In the genomic region with DNA sequence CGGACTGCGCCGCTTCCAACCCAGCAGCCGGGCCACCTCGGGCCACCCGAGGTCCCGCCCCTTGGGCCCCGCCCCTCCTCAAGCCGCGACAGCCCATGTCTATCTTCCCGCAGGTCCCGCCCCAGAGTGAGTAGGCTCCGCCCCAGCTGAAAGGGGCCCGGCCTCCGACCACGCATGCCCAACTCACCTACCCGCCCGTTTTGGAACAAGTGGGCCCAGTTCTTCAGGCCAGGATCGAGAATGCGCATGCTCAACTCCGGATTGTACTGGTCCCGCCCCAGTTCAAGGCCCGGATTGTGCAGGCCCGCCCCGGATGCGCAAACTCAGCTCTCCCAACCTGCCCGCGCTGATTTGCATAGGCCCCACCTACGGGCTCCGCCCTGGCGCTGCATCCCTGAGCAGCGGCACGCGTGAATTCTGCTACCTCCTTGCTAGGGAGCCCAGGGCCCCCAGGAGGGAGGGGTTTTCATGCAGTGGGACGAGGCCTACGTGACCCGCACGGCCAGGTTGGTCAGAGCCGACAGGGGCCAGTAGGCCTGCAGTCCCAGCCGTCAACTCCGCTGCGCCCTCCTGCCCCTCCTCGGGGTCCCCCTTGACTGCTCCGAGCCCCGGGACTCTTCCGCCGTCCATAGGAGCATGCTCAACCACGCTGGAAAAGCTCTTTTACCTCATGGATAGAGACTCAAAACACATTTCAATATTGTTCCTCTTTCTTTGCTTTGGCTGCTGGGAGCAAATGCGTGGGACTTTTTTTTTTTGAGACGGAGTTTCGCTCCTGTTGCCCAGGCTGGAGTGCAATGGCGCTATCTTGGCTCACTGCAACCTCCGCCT, we compare ENCODE assay signal across 1 cellular context.
TF ChIP-seq lines count a peak whose summit lies in the region.

PFKFB4 (minus strand) TSS at position 8 of the 831 bp plus-strand sequence. CDS start 26 bp downstream, outside the sequence.

TF ChIP-seq in HepG2, 621 proteins besides CTCF, POLR2A, EP300 and RAD21 (continued from another document and continues in another):
- TF ChIP-seq FOXC1 (CRISPR knock-in tag; IDR thresholded peaks at IDR 0.05; ENCODE audit: borderline replicate concordance): peak; percentile 70; the same call in 1 of the 2 replicates
- no peak for TF ChIP-seq ZFP36L2 (CRISPR knock-in tag; IDR thresholded peaks at IDR 0.05)
- TF ChIP-seq, protein P1, sequence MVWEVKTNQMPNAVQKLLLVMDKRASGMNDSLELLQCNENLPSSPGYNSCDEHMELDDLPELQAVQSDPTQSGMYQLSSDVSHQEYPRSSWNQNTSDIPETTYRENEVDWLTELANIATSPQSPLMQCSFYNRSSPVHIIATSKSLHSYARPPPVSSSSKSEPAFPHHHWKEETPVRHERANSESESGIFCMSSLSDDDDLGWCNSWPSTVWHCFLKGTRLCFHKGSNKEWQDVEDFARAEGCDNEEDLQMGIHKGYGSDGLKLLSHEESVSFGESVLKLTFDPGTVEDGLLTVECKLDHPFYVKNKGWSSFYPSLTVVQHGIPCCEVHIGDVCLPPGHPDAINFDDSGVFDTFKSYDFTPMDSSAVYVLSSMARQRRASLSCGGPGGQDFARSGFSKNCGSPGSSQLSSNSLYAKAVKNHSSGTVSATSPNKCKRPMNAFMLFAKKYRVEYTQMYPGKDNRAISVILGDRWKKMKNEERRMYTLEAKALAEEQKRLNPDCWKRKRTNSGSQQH (CRISPR knock-in tag; IDR thresholded peaks at IDR 0.05; ENCODE audit: low read depth): peak; percentile 75; the same call in 1 of the 2 replicates
- TF ChIP-seq, protein P2, sequence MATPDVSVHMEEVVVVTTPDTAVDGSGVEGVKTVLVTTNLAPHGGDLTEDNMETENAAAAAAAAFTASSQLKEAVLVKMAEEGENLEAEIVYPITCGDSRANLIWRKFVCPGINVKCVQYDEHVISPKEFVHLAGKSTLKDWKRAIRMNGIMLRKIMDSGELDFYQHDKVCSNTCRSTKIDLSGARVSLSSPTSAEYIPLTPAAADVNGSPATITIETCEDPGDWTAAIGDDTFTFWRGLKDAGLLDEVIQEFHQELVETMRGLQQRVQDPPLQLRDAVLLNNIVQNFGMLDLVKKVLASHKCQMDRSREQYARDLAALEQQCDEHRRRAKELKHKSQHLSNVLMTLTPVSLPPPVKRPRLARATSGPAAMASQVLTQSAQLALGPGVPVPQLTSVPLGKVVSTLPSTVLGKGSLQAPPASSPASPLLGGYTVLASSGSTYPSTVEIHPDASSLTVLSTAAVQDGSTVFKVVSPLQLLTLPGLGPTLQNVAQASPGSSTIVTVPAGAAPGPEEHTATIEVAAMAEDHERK (CRISPR knock-in tag; IDR thresholded peaks at IDR 0.05; ENCODE audit: low read depth): peak; percentile 64; the same call in 1 of the 2 replicates
- no peak for TF ChIP-seq SRSF4 (IDR thresholded peaks at IDR 0.05; ENCODE audit: low read depth, low read length, poor library complexity, severe bottlenecking)
- TF ChIP-seq ZNF562 (CRISPR knock-in tag; IDR thresholded peaks at IDR 0.05; ENCODE audit: borderline replicate concordance): no peak
- TF ChIP-seq ZNF430 (CRISPR knock-in tag; IDR thresholded peaks at IDR 0.05): peak; percentile 61
- TF ChIP-seq GTF2F1 (IDR thresholded peaks at IDR 0.05; ENCODE audit: low read length): no peak
- TF ChIP-seq ZMAT5 (CRISPR knock-in tag; IDR thresholded peaks at IDR 0.05; ENCODE audit: borderline replicate concordance, low read depth): no peak
- TF ChIP-seq, protein P3, sequence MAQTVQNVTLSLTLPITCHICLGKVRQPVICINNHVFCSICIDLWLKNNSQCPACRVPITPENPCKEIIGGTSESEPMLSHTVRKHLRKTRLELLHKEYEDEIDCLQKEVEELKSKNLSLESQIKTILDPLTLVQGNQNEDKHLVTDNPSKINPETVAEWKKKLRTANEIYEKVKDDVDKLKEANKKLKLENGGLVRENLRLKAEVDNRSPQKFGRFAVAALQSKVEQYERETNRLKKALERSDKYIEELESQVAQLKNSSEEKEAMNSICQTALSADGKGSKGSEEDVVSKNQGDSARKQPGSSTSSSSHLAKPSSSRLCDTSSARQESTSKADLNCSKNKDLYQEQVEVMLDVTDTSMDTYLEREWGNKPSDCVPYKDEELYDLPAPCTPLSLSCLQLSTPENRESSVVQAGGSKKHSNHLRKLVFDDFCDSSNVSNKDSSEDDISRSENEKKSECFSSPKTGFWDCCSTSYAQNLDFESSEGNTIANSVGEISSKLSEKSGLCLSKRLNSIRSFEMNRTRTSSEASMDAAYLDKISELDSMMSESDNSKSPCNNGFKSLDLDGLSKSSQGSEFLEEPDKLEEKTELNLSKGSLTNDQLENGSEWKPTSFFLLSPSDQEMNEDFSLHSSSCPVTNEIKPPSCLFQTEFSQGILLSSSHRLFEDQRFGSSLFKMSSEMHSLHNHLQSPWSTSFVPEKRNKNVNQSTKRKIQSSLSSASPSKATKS (CRISPR knock-in tag; IDR thresholded peaks at IDR 0.05): no peak
- TF ChIP-seq SP1 (IDR thresholded peaks at IDR 0.05): no peak
- TF ChIP-seq SP1 (CRISPR knock-in tag; IDR thresholded peaks at IDR 0.05): peak; percentile 90
- TF ChIP-seq KLF6 (CRISPR knock-in tag; IDR thresholded peaks at IDR 0.05): 0 out of 2 replicates have a peak, but pooled peaks have one; percentile 47
- TF ChIP-seq ZNF354B (CRISPR knock-in tag; IDR thresholded peaks at IDR 0.05): no peak
- no peak for TF ChIP-seq ZNF7 (CRISPR knock-in tag; IDR thresholded peaks at IDR 0.05)
- TF ChIP-seq PHF5A (CRISPR knock-in tag; IDR thresholded peaks at IDR 0.05; ENCODE audit: low read depth, unreplicated experiment): peak; percentile 78
- TF ChIP-seq ZNF318 (CRISPR knock-in tag; IDR thresholded peaks at IDR 0.05): no peak; the same call in 1 of the 2 replicates
- TF ChIP-seq, protein P4, sequence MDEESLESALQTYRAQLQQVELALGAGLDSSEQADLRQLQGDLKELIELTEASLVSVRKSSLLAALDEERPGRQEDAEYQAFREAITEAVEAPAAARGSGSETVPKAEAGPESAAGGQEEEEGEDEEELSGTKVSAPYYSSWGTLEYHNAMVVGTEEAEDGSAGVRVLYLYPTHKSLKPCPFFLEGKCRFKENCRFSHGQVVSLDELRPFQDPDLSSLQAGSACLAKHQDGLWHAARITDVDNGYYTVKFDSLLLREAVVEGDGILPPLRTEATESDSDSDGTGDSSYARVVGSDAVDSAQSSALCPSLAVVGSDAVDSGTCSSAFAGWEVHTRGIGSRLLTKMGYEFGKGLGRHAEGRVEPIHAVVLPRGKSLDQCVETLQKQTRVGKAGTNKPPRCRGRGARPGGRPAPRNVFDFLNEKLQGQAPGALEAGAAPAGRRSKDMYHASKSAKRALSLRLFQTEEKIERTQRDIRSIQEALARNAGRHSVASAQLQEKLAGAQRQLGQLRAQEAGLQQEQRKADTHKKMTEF (CRISPR knock-in tag; IDR thresholded peaks at IDR 0.05): peak; percentile 87
- TF ChIP-seq, protein P5, sequence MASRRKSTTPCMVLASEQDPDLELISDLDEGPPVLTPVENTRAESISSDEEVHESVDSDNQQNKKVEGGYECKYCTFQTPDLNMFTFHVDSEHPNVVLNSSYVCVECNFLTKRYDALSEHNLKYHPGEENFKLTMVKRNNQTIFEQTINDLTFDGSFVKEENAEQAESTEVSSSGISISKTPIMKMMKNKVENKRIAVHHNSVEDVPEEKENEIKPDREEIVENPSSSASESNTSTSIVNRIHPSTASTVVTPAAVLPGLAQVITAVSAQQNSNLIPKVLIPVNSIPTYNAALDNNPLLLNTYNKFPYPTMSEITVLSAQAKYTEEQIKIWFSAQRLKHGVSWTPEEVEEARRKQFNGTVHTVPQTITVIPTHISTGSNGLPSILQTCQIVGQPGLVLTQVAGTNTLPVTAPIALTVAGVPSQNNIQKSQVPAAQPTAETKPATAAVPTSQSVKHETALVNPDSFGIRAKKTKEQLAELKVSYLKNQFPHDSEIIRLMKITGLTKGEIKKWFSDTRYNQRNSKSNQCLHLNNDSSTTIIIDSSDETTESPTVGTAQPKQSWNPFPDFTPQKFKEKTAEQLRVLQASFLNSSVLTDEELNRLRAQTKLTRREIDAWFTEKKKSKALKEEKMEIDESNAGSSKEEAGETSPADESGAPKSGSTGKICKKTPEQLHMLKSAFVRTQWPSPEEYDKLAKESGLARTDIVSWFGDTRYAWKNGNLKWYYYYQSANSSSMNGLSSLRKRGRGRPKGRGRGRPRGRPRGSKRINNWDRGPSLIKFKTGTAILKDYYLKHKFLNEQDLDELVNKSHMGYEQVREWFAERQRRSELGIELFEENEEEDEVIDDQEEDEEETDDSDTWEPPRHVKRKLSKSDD (CRISPR knock-in tag; IDR thresholded peaks at IDR 0.05; ENCODE audit: low read depth): no peak
- TF ChIP-seq POGZ (CRISPR knock-in tag; IDR thresholded peaks at IDR 0.05): no peak
- TF ChIP-seq ZBTB1 (CRISPR knock-in tag; IDR thresholded peaks at IDR 0.05; ENCODE audit: borderline replicate concordance): no peak
- TF ChIP-seq SKI (IDR thresholded peaks at IDR 0.05; ENCODE audit: partially characterized antibody): no peak
- TF ChIP-seq, protein P6, sequence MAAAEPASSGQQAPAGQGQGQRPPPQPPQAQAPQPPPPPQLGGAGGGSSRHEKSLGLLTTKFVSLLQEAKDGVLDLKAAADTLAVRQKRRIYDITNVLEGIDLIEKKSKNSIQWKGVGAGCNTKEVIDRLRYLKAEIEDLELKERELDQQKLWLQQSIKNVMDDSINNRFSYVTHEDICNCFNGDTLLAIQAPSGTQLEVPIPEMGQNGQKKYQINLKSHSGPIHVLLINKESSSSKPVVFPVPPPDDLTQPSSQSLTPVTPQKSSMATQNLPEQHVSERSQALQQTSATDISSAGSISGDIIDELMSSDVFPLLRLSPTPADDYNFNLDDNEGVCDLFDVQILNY (CRISPR knock-in tag; conservative IDR thresholded peaks at IDR 0.05): no peak
- peak; percentile 48; the same call in 1 of the 2 replicates for TF ChIP-seq KMT2B (CRISPR knock-in tag; IDR thresholded peaks at IDR 0.05)
- TF ChIP-seq ZMYM3 (CRISPR knock-in tag; IDR thresholded peaks at IDR 0.05): peak; percentile 44
- TF ChIP-seq ONECUT2 (CRISPR knock-in tag; IDR thresholded peaks at IDR 0.05): no peak
